Comparison of ENCODE assay signal across 10 cellular contexts in the genomic region with DNA sequence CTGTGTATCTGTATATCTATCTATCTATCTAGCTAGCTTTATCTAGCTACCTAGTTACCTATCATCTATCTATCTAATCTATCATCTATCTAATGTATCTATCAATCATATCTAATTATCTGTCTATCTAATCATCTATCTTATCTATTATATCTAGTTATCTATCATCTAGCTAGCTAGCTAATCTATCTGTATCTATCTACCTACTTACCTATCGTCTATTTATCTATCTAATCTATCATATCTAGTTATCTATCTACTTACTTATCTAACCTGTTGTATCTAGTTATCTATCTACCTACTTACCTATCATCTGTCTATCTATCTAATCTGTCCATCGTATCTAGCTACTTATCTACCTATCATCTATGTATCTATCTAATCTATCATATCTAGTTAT. TPM values are rescaled to one million over a fixed set of nuclear protein-coding genes. Genes with fewer than 3 reads are reported as not detected.
"Had no signal": no experiment of that assay in that cellular context is flagged by ENCODE, and none has a peak within 500 bp of the region (broad histone marks: within the 10 kb centered on the region; RNA-seq: fewer than 3 reads in every experiment).

No MANE protein-coding gene starts in this region.

- H3K27ac Mint-ChIP-seq: IgD-negative memory B cell had no signal

- H3K4me1 Mint-ChIP-seq: IgD-negative memory B cell had no signal

- ATAC-seq: HepG2 had no signal

- DNase-seq: IMR-90, KBM-7, KG1 had no signal

- H3K9ac ChIP-seq: KMS-11 had no signal

- H3K4me3 Mint-ChIP-seq: IgD-negative memory B cell had no signal

- FAIRE-seq: HepG2, HTR-8/SVneo had no signal

- H3K4me2 ChIP-seq: KMS-11 had no signal

- H3K27ac ChIP-seq: HL-60, KMS-11 had no signal

RNA-seq across cellular contexts. Expression of a gene that starts 17.9 kb away (rescaled TPM):
- total RNA-seq: HepG2, HT-29, IMR-90 had no signal
- polyA plus RNA-seq: HepG2, IgD-negative memory B cell, IMR-90 had no signal

RNA-seq across cellular contexts. Expression of a gene that starts 35.4 kb away (rescaled TPM):
- total RNA-seq: HepG2, HT-29, HT1080, IMR-90 had no signal
- polyA plus RNA-seq: HepG2, IgD-negative memory B cell, IMR-90 had no signal

RNA-seq across cellular contexts. Expression of a gene that starts 54.3 kb away (rescaled TPM):
- total RNA-seq: HepG2, HT1080, IMR-90 had no signal
- polyA plus RNA-seq: HepG2, IgD-negative memory B cell, IMR-90 had no signal

RNA-seq across cellular contexts. Expression of a gene that starts 54.8 kb away (rescaled TPM):
- total RNA-seq: HepG2, HT-29, IMR-90 had no signal
